In genomic region chr17:68248199-68248825, GRCh38 we compare ENCODE assay signal across 8 cellular contexts. TPM values are rescaled to one million over a fixed set of nuclear protein-coding genes. Genes with fewer than 3 reads are reported as not detected.
A peak's percentile ranks its signal among the peaks of the same experiment; 100 is the strongest.
DNase-seq lines count a peak whose midpoint lies in the region; ATAC-seq, FAIRE-seq and TF ChIP-seq lines count a peak whose summit lies in the region.

No MANE protein-coding gene starts in this region.

- H4K20me1 ChIP-seq in PC-3 (ENCODE audit: low read length): no peaks in the 10 kb centered on the region

- H3K4me3 ChIP-seq in AG04450 (ENCODE audit: low read depth, low read length): peak overlapping the region; percentile 79
- peak overlapping the region; percentile 89 for H3K4me3 ChIP-seq in PC-3 (ENCODE audit: low read length)
- peak overlapping the region; percentile 25 to 90 (median 64) for H3K4me3 ChIP-seq in thyroid gland (replicated peaks in 1 of 3)

- H2AFZ ChIP-seq in PC-3 (ENCODE audit: low read length): peak overlapping the region; percentile 92

- H3K4me1 ChIP-seq in PC-3 (ENCODE audit: insufficient read depth, low read length) (peaks cover 11% of the 10 kb centered on the region), thyroid gland (peaks cover 8 to 11% of the 10 kb centered on the region in 2 donors)

- TF ChIP-seq POLR2A in GM12892 (IDR thresholded peaks at IDR 0.05; ENCODE audit: low read depth, low read length) (no peak; the same call in 1 of the 2 replicates), thyroid gland (IDR thresholded peaks at IDR 0.05) (no peak)

- H3K27ac ChIP-seq in AG04450 (ENCODE audit: low read depth, low read length): peak overlapping the region; percentile 75
- H3K27ac ChIP-seq in PC-3 (ENCODE audit: low read length): no peak overlapping the region
- H3K27ac ChIP-seq in thyroid gland: peak overlapping the region; percentile 97 to 99 (median 98)

- DNase-seq in AG04450 (ENCODE audit: low read depth, low spot score) (no peak), GM12892 (ENCODE audit: insufficient read length) (no peak), PC-3 (peak; percentile 29), dedifferentiated amniotic fluid mesenchymal stem cell (ENCODE audit: extremely low spot score) (peak; percentile 55), medulla oblongata (ENCODE audit: extremely low spot score) (peak; percentile 77), thyroid gland (peak; percentile 72 to 79), T1000 (lab: John Stamatoyannopoulos, UW) (no peak)

- POLR2A ChIA-PET in AG04450 (lab: Yijun Ruan, JAX): interaction anchor here (1.0 to 1.9 kb wide), 6 partner anchors 10 to 253 kb away, joined by 3 to 6 read pairs (median 4); partner anchors contain the start of gene WIPI1
- POLR2A ChIA-PET in PC-3 (lab: Charles Lee; ENCODE audit: unreplicated experiment): interaction anchor here (1.9 kb wide), 1 partner anchor 209 kb away, joined by 17 read pairs; the partner anchor contains the start of gene WIPI1

- H3K9me3 ChIP-seq in AG04450 (ENCODE audit: control insufficient read depth, insufficient read depth, low read length): no peaks in the 10 kb centered on the region; the same call in 1 of the 2 replicates
- no peaks in the 10 kb centered on the region for H3K9me3 ChIP-seq in PC-3 (ENCODE audit: low read length)
- no peaks in the 10 kb centered on the region for H3K9me3 ChIP-seq in thyroid gland

- WGBS in thyroid gland, 2 donors: 4% methylated on average over 13 to 19 of the region's 19 CpGs

- ATAC-seq in HG03045 (IDR thresholded peaks at IDR 0.05; ENCODE audit: unreplicated experiment): peak; percentile 35
- ATAC-seq in PC-3: no peak; the same call in 1 of the 2 replicates

- peak; percentile 57 for FAIRE-seq in GM12892 (lab: Jason Lieb, UNC)

- peaks cover 3% of the 10 kb centered on the region; the same call in 1 of the 2 replicates for H3K36me3 ChIP-seq in PC-3 (ENCODE audit: low read depth, low read length)
- H3K36me3 ChIP-seq in thyroid gland: peaks cover 0 to 3% of the 10 kb centered on the region in 2 donors

- H3K27me3 ChIP-seq in AG04450 (ENCODE audit: control insufficient read depth, insufficient read depth, low read length) (no peaks in the 10 kb centered on the region), PC-3 (ENCODE audit: low read length) (no peaks in the 10 kb centered on the region), thyroid gland (no peaks in the 10 kb centered on the region)

- peak overlapping the region; percentile 87 for H3K9ac ChIP-seq in PC-3 (ENCODE audit: low read length)

- no peaks in the 10 kb centered on the region for H3K9me2 ChIP-seq in PC-3 (replicated peaks; ENCODE audit: low read length)

- no peaks in the 10 kb centered on the region for H3F3A ChIP-seq in PC-3 (ENCODE audit: low read length, unreplicated experiment)

- TF ChIP-seq CTCF in AG04450 (IDR thresholded peaks at IDR 0.05; ENCODE audit: low read depth, low read length): no peak
- no peak for TF ChIP-seq CTCF in PC-3 (conservative IDR thresholded peaks at IDR 0.05; ENCODE audit: low read depth, low read length)
- no peak for TF ChIP-seq CTCF in thyroid gland (IDR thresholded peaks at IDR 0.05)

- BruUV-seq in PC-3 (replicated peaks; lab: Mats Ljungman, UMichigan): TSS peak; percentile 75

- intact Hi-C loops in PC-3 (cut with micrococcal nuclease): loop anchor here (5.0 kb wide), 2 partner anchors 46 to 209 kb away; partner anchors contain the start of gene WIPI1
- intact Hi-C loops in thyroid gland (cut with DNase I): no loop called here

- CTCF ChIA-PET in AG04450 (lab: Charles Lee) (interaction anchor here (0.7 to 2.7 kb wide), 8 partner anchors 43 to 237 kb away, joined by 3 to 9 read pairs (median 5); no protein-coding TSS in a partner anchor), PC-3 (lab: Charles Lee) (interaction anchor here (0.7 kb wide), 1 partner anchor 14 kb away, joined by 3 read pairs; no protein-coding TSS in a partner anchor)

- H3K4me2 ChIP-seq in PC-3 (ENCODE audit: low read length): peak overlapping the region; percentile 93

- H3K79me2 ChIP-seq in PC-3 (ENCODE audit: low read length): peaks cover 18% of the 10 kb centered on the region

RNA-seq across cellular contexts. Expression of gene AMZ2, which starts 0.5 kb away (rescaled TPM):
- polyA plus RNA-seq in AG04450 (2011; rRNA removed): 89.8 and 112 TPM in 2 replicates
- polyA minus RNA-seq in AG04450 (2011; rRNA and poly(A)+ RNA removed): 28.3 and 38.3 TPM in 2 replicates
- polyA plus RNA-seq in GM12892 (2012; ENCODE audit: missing spikeins): 118 TPM
- 81.1 and 88.5 TPM in 2 replicates for total RNA-seq in PC-3 (2014; rRNA removed)
- 10 to 100 TPM; 25.0 to 72.1 (median 63.1) TPM for total RNA-seq in thyroid gland

RNA-seq across cellular contexts. Expression of gene SLC16A6, which starts 42.6 kb away (rescaled TPM):
- polyA plus RNA-seq in AG04450 (2011; rRNA removed): 1.2 TPM in 2 replicates
- 1.8 and 2.6 TPM in 2 replicates for polyA minus RNA-seq in AG04450 (2011; rRNA and poly(A)+ RNA removed)
- polyA plus RNA-seq in GM12892 (2012; ENCODE audit: missing spikeins): 2.7 TPM
- total RNA-seq in PC-3 (2014; rRNA removed) (1.2 and 1.4 TPM in 2 replicates), thyroid gland (1 to 10 TPM in 1 of 4 donors, under 1 TPM in 3; 0.13 to 1.8 (median 0.46) TPM)

RNA-seq across cellular contexts. Expression of gene ARSG, which starts 43.0 kb away (rescaled TPM):
- 1.8 and 1.9 TPM in 2 replicates for polyA plus RNA-seq in AG04450 (2011; rRNA removed)
- 2.6 and 3.8 TPM in 2 replicates for polyA minus RNA-seq in AG04450 (2011; rRNA and poly(A)+ RNA removed)
- polyA plus RNA-seq in GM12892 (2012; ENCODE audit: missing spikeins): 5.7 TPM
- 1.3 and 2.1 TPM in 2 replicates for total RNA-seq in PC-3 (2014; rRNA removed)
- total RNA-seq in thyroid gland: 10 to 100 TPM in 3 of 4 donors, 1 to 10 TPM in 1; 9.1 to 28.3 (median 18.1) TPM

Comparison
In these comparisons a context has a peak if more than half of its experiments do, and no peak if none do; other contexts are left out.
1. DNase-seq: peak in PC-3 (single experiment), dedifferentiated amniotic fluid mesenchymal stem cell (single experiment), medulla oblongata (single experiment) and thyroid gland (2 of 2); none in AG04450 (single experiment), GM12892 (single experiment) and T1000 (single experiment).
2. Peak in every context shown above with its lines, with median percentiles within 50 percentile points of each other: H3K4me3 ChIP-seq.